ENCODE assay signal across 1 cellular context in the genomic region with DNA sequence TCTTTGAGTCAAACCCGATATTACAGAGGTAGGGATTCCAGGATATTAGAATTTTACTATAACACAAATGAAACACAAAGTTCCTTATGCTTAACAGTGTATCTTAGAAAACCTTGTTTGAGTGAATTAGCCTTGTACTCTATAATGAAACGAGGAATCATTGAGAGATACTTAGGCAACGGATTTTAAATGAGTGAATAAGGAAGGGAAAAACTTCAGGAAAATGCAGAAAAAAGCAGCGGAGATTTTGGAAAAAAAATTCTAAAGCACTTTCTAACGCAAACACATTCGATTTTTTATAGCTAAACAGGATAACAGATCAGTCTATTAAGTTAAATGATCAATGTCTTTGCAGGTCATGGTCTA.
TF ChIP-seq lines count a peak whose summit lies in the region.

No MANE protein-coding gene starts in this region.

TF ChIP-seq in HepG2, 621 proteins besides CTCF, POLR2A, EP300 and RAD21 (continued from another document):
- TF ChIP-seq, protein P1, sequence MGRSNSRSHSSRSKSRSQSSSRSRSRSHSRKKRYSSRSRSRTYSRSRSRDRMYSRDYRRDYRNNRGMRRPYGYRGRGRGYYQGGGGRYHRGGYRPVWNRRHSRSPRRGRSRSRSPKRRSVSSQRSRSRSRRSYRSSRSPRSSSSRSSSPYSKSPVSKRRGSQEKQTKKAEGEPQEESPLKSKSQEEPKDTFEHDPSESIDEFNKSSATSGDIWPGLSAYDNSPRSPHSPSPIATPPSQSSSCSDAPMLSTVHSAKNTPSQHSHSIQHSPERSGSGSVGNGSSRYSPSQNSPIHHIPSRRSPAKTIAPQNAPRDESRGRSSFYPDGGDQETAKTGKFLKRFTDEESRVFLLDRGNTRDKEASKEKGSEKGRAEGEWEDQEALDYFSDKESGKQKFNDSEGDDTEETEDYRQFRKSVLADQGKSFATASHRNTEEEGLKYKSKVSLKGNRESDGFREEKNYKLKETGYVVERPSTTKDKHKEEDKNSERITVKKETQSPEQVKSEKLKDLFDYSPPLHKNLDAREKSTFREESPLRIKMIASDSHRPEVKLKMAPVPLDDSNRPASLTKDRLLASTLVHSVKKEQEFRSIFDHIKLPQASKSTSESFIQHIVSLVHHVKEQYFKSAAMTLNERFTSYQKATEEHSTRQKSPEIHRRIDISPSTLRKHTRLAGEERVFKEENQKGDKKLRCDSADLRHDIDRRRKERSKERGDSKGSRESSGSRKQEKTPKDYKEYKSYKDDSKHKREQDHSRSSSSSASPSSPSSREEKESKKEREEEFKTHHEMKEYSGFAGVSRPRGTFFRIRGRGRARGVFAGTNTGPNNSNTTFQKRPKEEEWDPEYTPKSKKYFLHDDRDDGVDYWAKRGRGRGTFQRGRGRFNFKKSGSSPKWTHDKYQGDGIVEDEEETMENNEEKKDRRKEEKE (IDR thresholded peaks at IDR 0.05) = no peak
- TF ChIP-seq, protein P2, sequence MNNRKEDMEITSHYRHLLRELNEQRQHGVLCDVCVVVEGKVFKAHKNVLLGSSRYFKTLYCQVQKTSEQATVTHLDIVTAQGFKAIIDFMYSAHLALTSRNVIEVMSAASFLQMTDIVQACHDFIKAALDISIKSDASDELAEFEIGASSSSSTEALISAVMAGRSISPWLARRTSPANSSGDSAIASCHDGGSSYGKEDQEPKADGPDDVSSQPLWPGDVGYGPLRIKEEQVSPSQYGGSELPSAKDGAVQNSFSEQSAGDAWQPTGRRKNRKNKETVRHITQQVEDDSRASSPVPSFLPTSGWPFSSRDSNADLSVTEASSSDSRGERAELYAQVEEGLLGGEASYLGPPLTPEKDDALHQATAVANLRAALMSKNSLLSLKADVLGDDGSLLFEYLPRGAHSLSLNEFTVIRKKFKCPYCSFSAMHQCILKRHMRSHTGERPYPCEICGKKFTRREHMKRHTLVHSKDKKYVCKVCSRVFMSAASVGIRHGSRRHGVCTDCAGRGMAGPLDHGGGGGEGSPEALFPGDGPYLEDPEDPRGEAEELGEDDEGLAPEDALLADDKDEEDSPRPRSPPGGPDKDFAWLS (CRISPR knock-in tag; IDR thresholded peaks at IDR 0.05; ENCODE audit: borderline replicate concordance) = no peak
- TF ChIP-seq GABPA (IDR thresholded peaks at IDR 0.05; ENCODE audit: low read depth, low read length) = no peak
- 0 out of 2 replicates have a peak, but pooled peaks have one; percentile 12 for TF ChIP-seq GABPA (CRISPR knock-in tag; IDR thresholded peaks at IDR 0.05; ENCODE audit: low read depth)
- no peak for TF ChIP-seq SP140L (CRISPR knock-in tag; IDR thresholded peaks at IDR 0.05; ENCODE audit: borderline replicate concordance)
